Comparison of ENCODE assay signal across 1 cellular context in the genomic region with DNA sequence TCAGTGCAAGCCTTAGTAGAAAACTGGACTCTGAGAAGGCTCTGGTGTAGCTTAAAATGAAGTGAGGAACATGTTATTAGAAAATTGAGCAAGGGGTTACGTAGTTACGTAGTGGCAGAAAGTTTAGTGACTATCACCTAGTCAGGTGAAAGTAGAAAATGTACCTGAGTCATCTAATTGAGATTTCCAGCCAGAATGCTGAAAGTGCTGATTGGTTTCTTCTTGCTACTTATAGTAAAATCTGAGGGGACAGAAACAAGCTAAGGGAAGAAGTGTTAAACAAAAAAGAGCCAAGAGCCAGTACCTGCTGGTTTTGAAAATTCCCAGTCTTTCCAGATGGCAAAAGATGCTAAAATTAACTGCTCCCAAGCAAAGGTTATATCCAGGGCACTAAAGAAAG.
A peak's percentile ranks its signal among the peaks of the same experiment; 100 is the strongest.
TF ChIP-seq lines count a peak whose summit lies in the region.

No MANE protein-coding gene starts in this region.

TF ChIP-seq in K562, 482 proteins besides CTCF, POLR2A, EP300 and RAD21 (continued from another document):
- TF ChIP-seq NFE2L1 (tag; IDR thresholded peaks at IDR 0.05; ENCODE audit: borderline replicate concordance, low read depth) (0 out of 2 replicates have a peak, but pooled peaks have one; percentile 17), HCFC1 (IDR thresholded peaks at IDR 0.05; ENCODE audit: low read depth, low read length) (no peak), ASH1L (IDR thresholded peaks at IDR 0.05; ENCODE audit: borderline replicate concordance, low read depth, partially characterized antibody) (no peak), NUFIP1 (IDR thresholded peaks at IDR 0.05; ENCODE audit: partially characterized antibody) (no peak), ZEB2 (IDR thresholded peaks at IDR 0.05) (peak; percentile 58; the same call in 1 of the 2 replicates), ZNF232 (CRISPR knock-in tag; IDR thresholded peaks at IDR 0.05) (0 out of 2 replicates have a peak, but pooled peaks have one; percentile 17), NRF1 (conservative IDR thresholded peaks at IDR 0.05 in 1 of 2, IDR thresholded peaks at IDR 0.05 in 1 of 2) (no peak), CEBPG (CRISPR knock-in tag; IDR thresholded peaks at IDR 0.05) (no peak), CEBPG (tag; conservative IDR thresholded peaks at IDR 0.05 in 1 of 2, IDR thresholded peaks at IDR 0.05 in 1 of 2) (0 out of 4 replicates have a peak, but pooled peaks of 1 of the 2 experiments have one; percentile 14), C11orf30 (IDR thresholded peaks at IDR 0.05; ENCODE audit: low read depth) (peak; percentile 74), ZNF75A (CRISPR knock-in tag; IDR thresholded peaks at IDR 0.05) (no peak), RBM39 (optimal IDR thresholded peaks at IDR 0.05; ENCODE audit: low read depth, low read length) (no peak), ZNF324 (CRISPR knock-in tag; IDR thresholded peaks at IDR 0.05) (no peak), ZBTB1 (CRISPR knock-in tag; IDR thresholded peaks at IDR 0.05; ENCODE audit: borderline replicate concordance, low read depth) (no peak), ZNF507 (tag; conservative IDR thresholded peaks at IDR 0.05) (no peak), RBBP5 (IDR thresholded peaks at IDR 0.05; ENCODE audit: borderline replicate concordance, insufficient read depth, low read length, poor library complexity, severe bottlenecking) (no peak), CBFA2T2 (conservative IDR thresholded peaks at IDR 0.05) (no peak), ZNF24 (IDR thresholded peaks at IDR 0.05) (no peak), NCOA6 (IDR thresholded peaks at IDR 0.05) (no peak), ZNF695 (CRISPR knock-in tag; IDR thresholded peaks at IDR 0.05) (no peak), TSC22D4 (tag; IDR thresholded peaks at IDR 0.05) (no peak), NCOA2 (IDR thresholded peaks at IDR 0.05; ENCODE audit: partially characterized antibody in 2 of 2) (no peak), STAG1 (CRISPR knock-in tag; IDR thresholded peaks at IDR 0.05; ENCODE audit: borderline replicate concordance) (no peak), MAFF (IDR thresholded peaks at IDR 0.05; ENCODE audit: low read length) (peak; percentile 26; the same call in 1 of the 2 replicates), ZNF780A (CRISPR knock-in tag; IDR thresholded peaks at IDR 0.05) (peak; percentile 2; the same call in 1 of the 2 replicates), ZNF668 (CRISPR knock-in tag; IDR thresholded peaks at IDR 0.05) (no peak), TGIF2 (CRISPR knock-in tag; IDR thresholded peaks at IDR 0.05) (0 out of 2 replicates have a peak, but pooled peaks have one; percentile 34), MCM5 (IDR thresholded peaks at IDR 0.05; ENCODE audit: low read depth) (0 out of 2 replicates have a peak, but pooled peaks have one; percentile 74), DIDO1 (tag; IDR thresholded peaks at IDR 0.05; ENCODE audit: low read depth) (no peak), ZNF316 (IDR thresholded peaks at IDR 0.05) (peak; percentile 93), ETS2 (tag; IDR thresholded peaks at IDR 0.05; ENCODE audit: borderline replicate concordance, poor library complexity, severe bottlenecking) (no peak), U2AF2 (optimal IDR thresholded peaks at IDR 0.05; ENCODE audit: low read depth, low read length) (no peak), MAFG (tag; conservative IDR thresholded peaks at IDR 0.05) (peak; percentile 70), HNRNPUL1 (IDR thresholded peaks at IDR 0.05; ENCODE audit: low read length) (no peak), IFI16 (CRISPR knock-in tag; IDR thresholded peaks at IDR 0.05) (0 out of 2 replicates have a peak, but pooled peaks have one; percentile 34), NR2C2 (CRISPR knock-in tag; IDR thresholded peaks at IDR 0.05) (no peak), NR2C2 (tag; IDR thresholded peaks at IDR 0.05) (no peak), ZNF146 (CRISPR knock-in tag; IDR thresholded peaks at IDR 0.05; ENCODE audit: unreplicated experiment) (no peak), RFX7 (CRISPR knock-in tag; IDR thresholded peaks at IDR 0.05) (no peak), ZNF445 (CRISPR knock-in tag; IDR thresholded peaks at IDR 0.05; ENCODE audit: low read depth) (no peak), THRAP3 (IDR thresholded peaks at IDR 0.05; ENCODE audit: borderline replicate concordance) (no peak)
- TF ChIP-seq, protein P1, sequence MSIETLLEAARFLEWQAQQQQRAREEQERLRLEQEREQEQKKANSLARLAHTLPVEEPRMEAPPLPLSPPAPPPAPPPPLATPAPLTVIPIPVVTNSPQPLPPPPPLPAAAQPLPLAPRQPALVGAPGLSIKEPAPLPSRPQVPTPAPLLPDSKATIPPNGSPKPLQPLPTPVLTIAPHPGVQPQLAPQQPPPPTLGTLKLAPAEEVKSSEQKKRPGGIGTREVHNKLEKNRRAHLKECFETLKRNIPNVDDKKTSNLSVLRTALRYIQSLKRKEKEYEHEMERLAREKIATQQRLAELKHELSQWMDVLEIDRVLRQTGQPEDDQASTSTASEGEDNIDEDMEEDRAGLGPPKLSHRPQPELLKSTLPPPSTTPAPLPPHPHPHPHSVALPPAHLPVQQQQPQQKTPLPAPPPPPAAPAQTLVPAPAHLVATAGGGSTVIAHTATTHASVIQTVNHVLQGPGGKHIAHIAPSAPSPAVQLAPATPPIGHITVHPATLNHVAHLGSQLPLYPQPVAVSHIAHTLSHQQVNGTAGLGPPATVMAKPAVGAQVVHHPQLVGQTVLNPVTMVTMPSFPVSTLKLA (conservative IDR thresholded peaks at IDR 0.05), result no peak
- TF ChIP-seq, protein P2, sequence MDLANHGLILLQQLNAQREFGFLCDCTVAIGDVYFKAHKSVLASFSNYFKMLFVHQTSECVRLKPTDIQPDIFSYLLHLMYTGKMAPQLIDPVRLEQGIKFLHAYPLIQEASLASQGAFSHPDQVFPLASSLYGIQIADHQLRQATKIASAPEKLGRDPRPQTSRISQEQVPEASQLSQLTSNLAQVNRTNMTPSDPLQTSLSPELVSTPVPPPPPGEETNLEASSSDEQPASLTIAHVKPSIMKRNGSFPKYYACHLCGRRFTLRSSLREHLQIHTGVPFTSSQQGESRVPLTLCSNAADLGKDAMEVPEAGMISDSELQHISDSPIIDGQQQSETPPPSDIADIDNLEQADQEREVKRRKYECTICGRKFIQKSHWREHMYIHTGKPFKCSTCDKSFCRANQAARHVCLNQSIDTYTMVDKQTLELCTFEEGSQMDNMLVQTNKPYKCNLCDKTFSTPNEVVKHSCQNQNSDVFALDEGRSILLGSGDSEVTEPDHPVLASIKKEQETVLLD (IDR thresholded peaks at IDR 0.05), result no peak
- TF ChIP-seq, protein P3, sequence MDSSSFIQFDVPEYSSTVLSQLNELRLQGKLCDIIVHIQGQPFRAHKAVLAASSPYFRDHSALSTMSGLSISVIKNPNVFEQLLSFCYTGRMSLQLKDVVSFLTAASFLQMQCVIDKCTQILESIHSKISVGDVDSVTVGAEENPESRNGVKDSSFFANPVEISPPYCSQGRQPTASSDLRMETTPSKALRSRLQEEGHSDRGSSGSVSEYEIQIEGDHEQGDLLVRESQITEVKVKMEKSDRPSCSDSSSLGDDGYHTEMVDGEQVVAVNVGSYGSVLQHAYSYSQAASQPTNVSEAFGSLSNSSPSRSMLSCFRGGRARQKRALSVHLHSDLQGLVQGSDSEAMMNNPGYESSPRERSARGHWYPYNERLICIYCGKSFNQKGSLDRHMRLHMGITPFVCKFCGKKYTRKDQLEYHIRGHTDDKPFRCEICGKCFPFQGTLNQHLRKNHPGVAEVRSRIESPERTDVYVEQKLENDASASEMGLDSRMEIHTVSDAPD (CRISPR knock-in tag; IDR thresholded peaks at IDR 0.05), result no peak
- TF ChIP-seq, protein P4, sequence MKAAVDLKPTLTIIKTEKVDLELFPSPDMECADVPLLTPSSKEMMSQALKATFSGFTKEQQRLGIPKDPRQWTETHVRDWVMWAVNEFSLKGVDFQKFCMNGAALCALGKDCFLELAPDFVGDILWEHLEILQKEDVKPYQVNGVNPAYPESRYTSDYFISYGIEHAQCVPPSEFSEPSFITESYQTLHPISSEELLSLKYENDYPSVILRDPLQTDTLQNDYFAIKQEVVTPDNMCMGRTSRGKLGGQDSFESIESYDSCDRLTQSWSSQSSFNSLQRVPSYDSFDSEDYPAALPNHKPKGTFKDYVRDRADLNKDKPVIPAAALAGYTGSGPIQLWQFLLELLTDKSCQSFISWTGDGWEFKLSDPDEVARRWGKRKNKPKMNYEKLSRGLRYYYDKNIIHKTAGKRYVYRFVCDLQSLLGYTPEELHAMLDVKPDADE (conservative IDR thresholded peaks at IDR 0.05; ENCODE audit: control insufficient read depth, low read depth, low read length), result no peak
- TF ChIP-seq, protein P5, sequence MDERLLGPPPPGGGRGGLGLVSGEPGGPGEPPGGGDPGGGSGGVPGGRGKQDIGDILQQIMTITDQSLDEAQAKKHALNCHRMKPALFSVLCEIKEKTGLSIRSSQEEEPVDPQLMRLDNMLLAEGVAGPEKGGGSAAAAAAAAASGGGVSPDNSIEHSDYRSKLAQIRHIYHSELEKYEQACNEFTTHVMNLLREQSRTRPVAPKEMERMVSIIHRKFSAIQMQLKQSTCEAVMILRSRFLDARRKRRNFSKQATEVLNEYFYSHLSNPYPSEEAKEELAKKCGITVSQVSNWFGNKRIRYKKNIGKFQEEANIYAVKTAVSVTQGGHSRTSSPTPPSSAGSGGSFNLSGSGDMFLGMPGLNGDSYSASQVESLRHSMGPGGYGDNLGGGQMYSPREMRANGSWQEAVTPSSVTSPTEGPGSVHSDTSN (CRISPR knock-in tag; IDR thresholded peaks at IDR 0.05; ENCODE audit: low read depth), result no peak
- TF ChIP-seq, protein P5 (tag; conservative IDR thresholded peaks at IDR 0.05; ENCODE audit: low read depth), result 0 out of 2 replicates have a peak, but pooled peaks have one; percentile 6
- TF ChIP-seq, protein P6, sequence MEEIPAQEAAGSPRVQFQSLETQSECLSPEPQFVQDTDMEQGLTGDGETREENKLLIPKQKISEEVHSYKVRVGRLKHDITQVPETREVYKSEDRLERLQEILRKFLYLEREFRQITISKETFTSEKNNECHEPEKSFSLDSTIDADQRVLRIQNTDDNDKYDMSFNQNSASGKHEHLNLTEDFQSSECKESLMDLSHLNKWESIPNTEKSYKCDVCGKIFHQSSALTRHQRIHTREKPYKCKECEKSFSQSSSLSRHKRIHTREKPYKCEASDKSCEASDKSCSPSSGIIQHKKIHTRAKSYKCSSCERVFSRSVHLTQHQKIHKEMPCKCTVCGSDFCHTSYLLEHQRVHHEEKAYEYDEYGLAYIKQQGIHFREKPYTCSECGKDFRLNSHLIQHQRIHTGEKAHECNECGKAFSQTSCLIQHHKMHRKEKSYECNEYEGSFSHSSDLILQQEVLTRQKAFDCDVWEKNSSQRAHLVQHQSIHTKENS (CRISPR knock-in tag; IDR thresholded peaks at IDR 0.05), result no peak
TF ChIP-seq in K562: peak in this region for 16.
